In the genomic region with DNA sequence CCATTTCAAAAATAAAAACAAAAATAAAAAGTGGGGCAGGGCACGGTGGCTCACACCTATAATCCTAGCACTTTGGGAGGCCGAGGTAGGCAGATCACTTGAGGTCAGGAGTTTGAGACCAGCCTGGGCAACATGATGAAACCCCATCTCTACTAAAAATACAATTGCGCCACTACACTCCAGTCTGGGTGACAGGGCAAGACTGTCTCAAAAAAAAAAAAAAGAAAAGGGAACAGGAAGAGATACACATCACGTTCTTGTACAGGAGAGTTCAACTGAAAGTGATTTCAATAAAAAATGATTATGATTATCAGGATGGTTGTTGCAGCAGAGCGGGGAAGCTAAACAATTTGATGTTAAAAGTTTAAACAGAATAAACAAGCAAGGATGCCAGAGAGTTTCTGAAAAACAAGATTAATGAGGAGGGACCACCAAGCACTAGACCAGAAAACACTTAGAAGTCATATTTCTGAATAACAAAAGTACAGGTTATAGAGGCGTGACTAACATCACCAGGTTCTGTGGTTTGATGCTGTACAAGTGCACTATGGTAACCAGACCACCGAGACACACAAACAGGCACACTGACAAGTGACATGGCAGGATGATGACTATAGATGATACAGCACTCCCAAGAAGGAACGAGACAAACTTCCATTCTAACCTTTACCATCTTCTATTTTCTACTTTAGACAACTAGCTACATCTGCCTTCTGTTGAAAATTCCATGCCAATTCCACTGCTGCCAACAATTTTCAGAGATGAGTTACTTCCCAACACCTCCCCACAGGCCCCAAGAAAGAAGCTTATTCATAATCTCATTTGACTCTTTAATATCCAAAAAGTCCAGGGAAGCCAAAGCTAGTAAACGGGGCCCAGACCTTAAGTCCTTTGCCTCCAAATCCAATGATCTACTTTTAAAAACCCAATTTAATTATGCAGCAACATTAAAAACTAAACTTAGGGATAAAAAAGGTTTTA, we compare ENCODE assay signal across 1 cellular context.
TF ChIP-seq lines count a peak whose summit lies in the region.

No MANE protein-coding gene starts in this region.

TF ChIP-seq in HepG2, 621 proteins besides CTCF, POLR2A, EP300 and RAD21:
- TF ChIP-seq, protein P1, sequence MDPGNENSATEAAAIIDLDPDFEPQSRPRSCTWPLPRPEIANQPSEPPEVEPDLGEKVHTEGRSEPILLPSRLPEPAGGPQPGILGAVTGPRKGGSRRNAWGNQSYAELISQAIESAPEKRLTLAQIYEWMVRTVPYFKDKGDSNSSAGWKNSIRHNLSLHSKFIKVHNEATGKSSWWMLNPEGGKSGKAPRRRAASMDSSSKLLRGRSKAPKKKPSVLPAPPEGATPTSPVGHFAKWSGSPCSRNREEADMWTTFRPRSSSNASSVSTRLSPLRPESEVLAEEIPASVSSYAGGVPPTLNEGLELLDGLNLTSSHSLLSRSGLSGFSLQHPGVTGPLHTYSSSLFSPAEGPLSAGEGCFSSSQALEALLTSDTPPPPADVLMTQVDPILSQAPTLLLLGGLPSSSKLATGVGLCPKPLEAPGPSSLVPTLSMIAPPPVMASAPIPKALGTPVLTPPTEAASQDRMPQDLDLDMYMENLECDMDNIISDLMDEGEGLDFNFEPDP (CRISPR knock-in tag; conservative IDR thresholded peaks at IDR 0.05), result 0 out of 2 replicates have a peak, but pooled peaks have one; percentile 24
- TF ChIP-seq JUNB (CRISPR knock-in tag; IDR thresholded peaks at IDR 0.05; ENCODE audit: borderline replicate concordance), result no peak
- TF ChIP-seq RBFOX2 (IDR thresholded peaks at IDR 0.05; ENCODE audit: low read depth, low read length), result peak; percentile 44
